ENCODE assay signal across 26 cellular contexts in genomic region chr5:147666419-147666818, GRCh38.
"Had no signal": no experiment of that assay in that cellular context is flagged by ENCODE, and none has a peak within 500 bp of the region (broad histone marks: within the 10 kb centered on the region; RNA-seq: fewer than 3 reads in every experiment).

No MANE protein-coding gene starts in this region.

- H3K4me3 ChIP-seq: colonic mucosa, coronary artery, dorsolateral prefrontal cortex, esophagus muscularis mucosa, esophagus squamous epithelium, gastrocnemius medialis, gastroesophageal sphincter, heart left ventricle, heart right ventricle had no signal

- ATAC-seq: effector memory CD8-positive, alpha-beta T cell; esophagus mucosa; foreskin keratinocyte; gastrocnemius medialis; gastroesophageal sphincter; heart left ventricle; heart right ventricle had no signal

- H3K27ac ChIP-seq: colonic mucosa, coronary artery, dorsolateral prefrontal cortex, epithelial cell of prostate, esophagus muscularis mucosa, esophagus squamous epithelium, foreskin keratinocyte, gastrocnemius medialis, gastroesophageal sphincter, heart left ventricle, heart right ventricle had no signal

- H3K27me3 ChIP-seq: colonic mucosa, dorsolateral prefrontal cortex, esophagus muscularis mucosa, foreskin keratinocyte, gastrocnemius medialis, gastroesophageal sphincter, heart left ventricle had no signal

- FAIRE-seq: endometrium, endothelial cell of umbilical vein had no signal

- DNase-seq: colonic mucosa; cortex of kidney; dermis blood vessel endothelial cell; dorsolateral prefrontal cortex; effector CD4-positive, alpha-beta T cell; effector CD8-positive, alpha-beta T cell; effector memory CD4-positive, alpha-beta T cell; effector memory CD8-positive, alpha-beta T cell; endodermal cell; erythroblast; esophagus squamous epithelium; foreskin fibroblast; foreskin keratinocyte; foreskin melanocyte; gastrocnemius medialis; glutamatergic neuron; head of caudate nucleus; heart left ventricle; heart right ventricle had no signal

- H3K4me1 ChIP-seq: colonic mucosa, esophagus squamous epithelium, foreskin keratinocyte, gastrocnemius medialis, gastroesophageal sphincter had no signal

- H3K9me3 ChIP-seq: colonic mucosa, esophagus muscularis mucosa, esophagus squamous epithelium, gastrocnemius medialis, gastroesophageal sphincter, heart left ventricle, heart right ventricle had no signal

- H3K36me3 ChIP-seq: colonic mucosa, esophagus muscularis mucosa, esophagus squamous epithelium, gastrocnemius medialis, gastroesophageal sphincter, heart left ventricle, heart right ventricle had no signal
